ENCODE assay signal across 1 cellular context in the genomic region with DNA sequence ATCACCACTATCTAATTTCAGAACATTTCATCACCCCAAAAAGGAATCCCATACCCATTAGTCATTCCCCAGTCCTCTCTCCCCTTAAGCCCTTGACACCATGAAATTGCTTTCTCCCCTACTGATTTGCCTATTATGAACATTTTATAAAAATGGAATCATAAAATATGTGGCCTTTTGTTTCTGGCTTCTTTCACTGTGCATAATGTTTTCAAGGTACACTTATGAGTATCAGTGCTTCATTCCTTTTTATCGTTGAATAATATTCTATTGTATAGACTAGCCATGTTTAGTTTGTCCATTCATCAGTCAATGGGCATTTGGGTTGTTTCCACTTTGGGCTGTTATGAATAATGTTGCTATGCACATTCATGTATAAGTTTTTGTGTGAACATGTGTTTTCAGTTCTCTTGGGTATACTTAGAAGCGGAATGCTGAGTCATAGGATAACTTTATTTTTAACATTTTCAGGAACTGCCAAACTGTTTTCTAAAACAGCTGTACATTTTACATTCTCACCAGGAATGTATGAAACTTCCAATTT.
TF ChIP-seq lines count a peak whose summit lies in the region.

No MANE protein-coding gene starts in this region.

TF ChIP-seq in HCT116, 20 proteins besides CTCF, POLR2A, EP300 and RAD21 (continued from another document):
- TF ChIP-seq TCF7L2 (IDR thresholded peaks at IDR 0.05; ENCODE audit: borderline replicate concordance, extremely low read depth, insufficient read depth, insufficient read length) (no peak), POLR2AphosphoS5 (IDR thresholded peaks at IDR 0.05; ENCODE audit: low read depth, low read length) (no peak), EGR1 (IDR thresholded peaks at IDR 0.05; ENCODE audit: low read depth) (no peak), ELF1 (IDR thresholded peaks at IDR 0.05; ENCODE audit: borderline replicate concordance, low read depth) (no peak), FOSL1 (IDR thresholded peaks at IDR 0.05; ENCODE audit: low read depth) (no peak)
- TF ChIP-seq, protein P1, sequence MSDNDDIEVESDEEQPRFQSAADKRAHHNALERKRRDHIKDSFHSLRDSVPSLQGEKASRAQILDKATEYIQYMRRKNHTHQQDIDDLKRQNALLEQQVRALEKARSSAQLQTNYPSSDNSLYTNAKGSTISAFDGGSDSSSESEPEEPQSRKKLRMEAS (IDR thresholded peaks at IDR 0.05), result no peak
- TF ChIP-seq, protein P2, sequence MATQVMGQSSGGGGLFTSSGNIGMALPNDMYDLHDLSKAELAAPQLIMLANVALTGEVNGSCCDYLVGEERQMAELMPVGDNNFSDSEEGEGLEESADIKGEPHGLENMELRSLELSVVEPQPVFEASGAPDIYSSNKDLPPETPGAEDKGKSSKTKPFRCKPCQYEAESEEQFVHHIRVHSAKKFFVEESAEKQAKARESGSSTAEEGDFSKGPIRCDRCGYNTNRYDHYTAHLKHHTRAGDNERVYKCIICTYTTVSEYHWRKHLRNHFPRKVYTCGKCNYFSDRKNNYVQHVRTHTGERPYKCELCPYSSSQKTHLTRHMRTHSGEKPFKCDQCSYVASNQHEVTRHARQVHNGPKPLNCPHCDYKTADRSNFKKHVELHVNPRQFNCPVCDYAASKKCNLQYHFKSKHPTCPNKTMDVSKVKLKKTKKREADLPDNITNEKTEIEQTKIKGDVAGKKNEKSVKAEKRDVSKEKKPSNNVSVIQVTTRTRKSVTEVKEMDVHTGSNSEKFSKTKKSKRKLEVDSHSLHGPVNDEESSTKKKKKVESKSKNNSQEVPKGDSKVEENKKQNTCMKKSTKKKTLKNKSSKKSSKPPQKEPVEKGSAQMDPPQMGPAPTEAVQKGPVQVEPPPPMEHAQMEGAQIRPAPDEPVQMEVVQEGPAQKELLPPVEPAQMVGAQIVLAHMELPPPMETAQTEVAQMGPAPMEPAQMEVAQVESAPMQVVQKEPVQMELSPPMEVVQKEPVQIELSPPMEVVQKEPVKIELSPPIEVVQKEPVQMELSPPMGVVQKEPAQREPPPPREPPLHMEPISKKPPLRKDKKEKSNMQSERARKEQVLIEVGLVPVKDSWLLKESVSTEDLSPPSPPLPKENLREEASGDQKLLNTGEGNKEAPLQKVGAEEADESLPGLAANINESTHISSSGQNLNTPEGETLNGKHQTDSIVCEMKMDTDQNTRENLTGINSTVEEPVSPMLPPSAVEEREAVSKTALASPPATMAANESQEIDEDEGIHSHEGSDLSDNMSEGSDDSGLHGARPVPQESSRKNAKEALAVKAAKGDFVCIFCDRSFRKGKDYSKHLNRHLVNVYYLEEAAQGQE (IDR thresholded peaks at IDR 0.05; ENCODE audit: low read depth), result no peak
- TF ChIP-seq, protein P3, sequence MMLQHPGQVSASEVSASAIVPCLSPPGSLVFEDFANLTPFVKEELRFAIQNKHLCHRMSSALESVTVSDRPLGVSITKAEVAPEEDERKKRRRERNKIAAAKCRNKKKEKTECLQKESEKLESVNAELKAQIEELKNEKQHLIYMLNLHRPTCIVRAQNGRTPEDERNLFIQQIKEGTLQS (IDR thresholded peaks at IDR 0.05), result no peak
